1 cellular context compared by ENCODE assay signal in genomic region chr19:47377208-47377701, GRCh38.
TF ChIP-seq lines count a peak whose summit lies in the region.

No MANE protein-coding gene starts in this region.

TF ChIP-seq in H1, 55 proteins besides CTCF, POLR2A, EP300 and RAD21:
- TF ChIP-seq TAF7 (optimal IDR thresholded peaks at IDR 0.05; ENCODE audit: borderline replicate concordance, low read depth, low read length) (no peak), SAP30 (IDR thresholded peaks at IDR 0.05; ENCODE audit: insufficient read depth, insufficient replicate concordance, low read length) (no peak), POLR2AphosphoS5 (IDR thresholded peaks at IDR 0.05; ENCODE audit: low read depth, low read length) (no peak), CEBPB (IDR thresholded peaks at IDR 0.05; ENCODE audit: low read depth, low read length) (no peak), TAF1 (IDR thresholded peaks at IDR 0.05; ENCODE audit: low read depth, low read length) (no peak), ZNF274 (IDR thresholded peaks at IDR 0.05; ENCODE audit: borderline replicate concordance, extremely low read depth, low read length) (no peak), KDM1A (IDR thresholded peaks at IDR 0.05; ENCODE audit: borderline replicate concordance, low read length) (no peak), HDAC6 (IDR thresholded peaks at IDR 0.05; ENCODE audit: low read depth, low read length) (no peak)
